In the genomic region with DNA sequence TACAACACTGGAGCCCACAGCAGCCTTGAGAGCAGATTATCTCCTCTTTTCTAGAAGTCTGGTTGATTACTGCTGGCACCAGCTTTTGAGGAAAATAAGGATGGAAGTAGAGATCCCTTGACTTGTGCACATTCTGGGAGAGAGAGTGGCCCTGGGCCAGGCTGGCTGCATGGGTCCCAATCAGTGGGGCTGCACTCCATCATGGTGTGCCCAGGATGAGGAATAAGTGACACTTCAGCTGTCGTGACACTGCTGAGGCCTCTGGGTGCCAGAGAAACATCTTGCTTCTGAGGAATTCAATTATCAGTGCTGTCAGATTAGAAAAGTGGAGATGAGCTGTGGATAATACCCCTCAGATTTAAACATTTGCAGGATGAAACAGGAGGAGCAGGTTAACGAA, we compare ENCODE assay signal across 24 cellular contexts.
"Had no signal": no experiment of that assay in that cellular context is flagged by ENCODE, and none has a peak within 500 bp of the region (broad histone marks: within the 10 kb centered on the region; RNA-seq: fewer than 3 reads in every experiment).

No MANE protein-coding gene starts in this region.

- H3K27ac ChIP-seq: brain microvascular endothelial cell, coronary artery, dorsolateral prefrontal cortex, heart left ventricle had no signal

- H3K9me3 ChIP-seq: heart left ventricle had no signal

- H3K4me3 ChIP-seq: coronary artery, dorsolateral prefrontal cortex, heart left ventricle had no signal

- H3K27me3 ChIP-seq: brain microvascular endothelial cell, dorsolateral prefrontal cortex, heart left ventricle had no signal

- DNase-seq: activated CD4-positive, alpha-beta memory T cell treated with anti-CD3 and anti-CD28 coated beads, Interleukin-2, amount 10 ng/mL, durations not matched to agents 7 days and 5 days; activated CD4-positive, alpha-beta T cell treated with anti-CD3 and anti-CD28 coated beads for 1 hour; activated CD4-positive, alpha-beta T cell treated with anti-CD3 and anti-CD28 coated beads for 4 hours; activated CD4-positive, alpha-beta T cell treated with anti-CD3 and anti-CD28 coated beads, Interleukin-2, amount 10 ng/mL, durations not matched to agents 7 days and 5 days; activated CD4-positive, alpha-beta T cell treated with anti-CD3 and anti-CD28 coated beads, Interleukin-2, amount 50 U/mL, for 4 hours; activated CD8-positive, alpha-beta memory T cell treated with anti-CD3 and anti-CD28 coated beads, Interleukin-2, amount 50 U/mL, for 48 hours; activated gamma-delta T cell; activated naive CD4-positive, alpha-beta T cell; activated naive CD4-positive, alpha-beta T cell treated with anti-CD3 and anti-CD28 coated beads, Interleukin-2, amount 10 ng/mL, durations not matched to agents 7 days and 5 days; activated T-cell treated with anti-CD3 and anti-CD28 coated beads for 4 hours; activated T-cell treated with anti-CD3 and anti-CD28 coated beads, Interleukin-2, amount 50 U/mL, for 24 hours; activated T-cell treated with anti-CD3 and anti-CD28 coated beads, Interleukin-2, amount 50 U/mL, for 72 hours; amniotic stem cell; anterior cingulate cortex; brain microvascular endothelial cell; dorsolateral prefrontal cortex; effector memory CD4-positive, alpha-beta T cell; endodermal cell; foreskin fibroblast; heart left ventricle; T-helper 2 cell had no signal

- H3K36me3 ChIP-seq: brain microvascular endothelial cell had no signal

- ATAC-seq: activated T-cell treated with anti-CD3 and anti-CD28 coated beads, Interleukin-2, amount 50 U/mL, for 72 hours; esophagus mucosa; heart left ventricle; WTC11 had no signal
